Comparison of ENCODE assay signal across 8 cellular contexts in the genomic region with DNA sequence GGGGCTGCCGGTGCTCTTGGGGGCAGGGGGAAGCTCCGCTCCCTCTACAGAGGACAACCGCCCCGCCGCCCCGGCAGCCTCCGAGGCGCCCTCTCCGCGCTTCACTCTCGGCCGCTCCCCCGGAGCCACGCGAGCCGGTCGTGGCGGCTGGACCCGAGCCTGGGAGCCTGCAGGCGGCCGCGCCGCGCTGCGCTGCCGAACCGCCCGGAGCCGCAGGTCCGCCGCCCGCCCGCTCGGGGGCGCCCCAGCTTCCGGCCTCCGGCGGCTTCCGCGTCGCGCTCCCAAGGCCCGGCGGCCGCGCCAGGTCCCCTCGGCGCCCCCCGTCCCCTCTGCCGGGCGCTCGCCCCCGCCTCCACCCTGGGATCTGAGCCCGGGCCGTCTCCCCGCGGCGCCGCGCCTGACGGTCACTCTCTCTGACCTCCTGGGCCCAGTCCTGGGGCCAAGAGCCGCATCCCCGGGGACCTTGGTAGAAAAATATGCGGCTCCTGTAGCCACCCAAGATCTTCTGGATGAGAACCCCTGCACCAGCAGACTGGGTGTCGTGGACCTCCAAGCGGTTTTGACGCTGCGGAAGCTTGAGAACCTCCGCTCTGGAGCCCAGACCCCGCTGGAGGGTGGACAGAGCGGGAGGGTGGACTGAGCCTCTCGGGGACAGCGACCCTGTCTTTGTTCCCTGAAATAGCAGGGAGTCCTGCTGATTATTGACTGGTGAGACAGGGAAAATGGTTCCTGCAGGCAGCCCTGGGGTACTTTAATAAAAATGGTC. TPM values are rescaled to one million over a fixed set of nuclear protein-coding genes. Genes with fewer than 3 reads are reported as not detected.
DNase-seq lines count a peak whose midpoint lies in the region; ATAC-seq and TF ChIP-seq lines count a peak whose summit lies in the region.

No MANE protein-coding gene starts in this region.

- peaks cover 2% of the 10 kb centered on the region for H3K27me3 Mint-ChIP-seq in activated naive CD4-positive, alpha-beta T cell treated with anti-CD3 and anti-CD28 coated beads, Interleukin-2, amount 50 U/mL, for 24 hours

- H4K20me1 ChIP-seq in PC-9 (ENCODE audit: insufficient read depth): no peaks in the 10 kb centered on the region

- TSS peak; percentile 95 for BruUV-seq in PC-9 (replicated peaks; lab: Mats Ljungman, UMichigan)

- CTCF ChIA-PET in PC-9 (lab: Charles Lee): interaction anchor here (1.8 kb wide), 1 partner anchor 9 kb away, joined by 6 read pairs; no protein-coding TSS in a partner anchor

- H3K27ac Mint-ChIP-seq in activated naive CD4-positive, alpha-beta T cell treated with anti-CD3 and anti-CD28 coated beads, Interleukin-2, amount 50 U/mL, for 24 hours: no peak overlapping the region

- in situ Hi-C loops in GM13976 (cut with MboI; ENCODE audit: low sequenced_read_pairs, unreplicated experiment): loop anchor here (10.0 to 25.0 kb wide), 2 partner anchors 255 to 428 kb away; no protein-coding TSS in a partner anchor

- DNase-seq in GM13976 (ENCODE audit: low spot score) (peak; percentile 93), PC-9 (peak in 1 of 2 experiments; percentile 74), left ventricle myocardium inferior (peak; percentile 71), retinal pigment epithelial cell (ENCODE audit: low read depth) (no peak), NCI-H226 (no peak), inferior parietal cortex (ENCODE audit: extremely low spot score) (no peak)

- H3K27me3 ChIP-seq in PC-9 (ENCODE audit: insufficient read depth, low read depth) (no peaks in the 10 kb centered on the region), left ventricle myocardium inferior (ENCODE audit: low read depth) (no peaks in the 10 kb centered on the region)

- H3K9me3 ChIP-seq in PC-9 (ENCODE audit: insufficient read depth, low read depth) (no peaks in the 10 kb centered on the region), left ventricle myocardium inferior (replicated peaks) (no peaks in the 10 kb centered on the region)

- H3F3A ChIP-seq in PC-9 (ENCODE audit: insufficient read depth, low read depth): peaks cover 28% of the 10 kb centered on the region

- peak overlapping the region; percentile 13; the same call in 1 of the 2 replicates for H3K27ac ChIP-seq in PC-9
- peak overlapping the region; percentile 82 for H3K27ac ChIP-seq in left ventricle myocardium inferior (replicated peaks)

- POLR2A ChIA-PET in PC-9 (lab: Charles Lee; ENCODE audit: unreplicated experiment): interaction anchor here (0.5 kb wide), 1 partner anchor 35 kb away, joined by 4 read pairs; no protein-coding TSS in a partner anchor

- H3K4me1 ChIP-seq in PC-9 (replicated peaks; ENCODE audit: insufficient read depth) (peaks cover 43% of the 10 kb centered on the region), left ventricle myocardium inferior (peaks cover 25% of the 10 kb centered on the region)

- H2AFZ ChIP-seq in PC-9: peak overlapping the region; percentile 83

- peak overlapping the region; percentile 80 for H3K4me2 ChIP-seq in PC-9

- peak overlapping the region; percentile 56 for H3K4me3 ChIP-seq in PC-9
- H3K4me3 ChIP-seq in left ventricle myocardium inferior: peak overlapping the region; percentile 77
- peak overlapping the region; percentile 54 for H3K4me3 ChIP-seq in retinal pigment epithelial cell (ENCODE audit: low read length)

- peak; percentile 88 for TF ChIP-seq CTCF in GM13976 (IDR thresholded peaks at IDR 0.05; ENCODE audit: borderline replicate concordance, control extremely low read depth, extremely low read depth, insufficient read depth, missing control alignments)
- peak; percentile 4; the same call in 1 of the 2 replicates for TF ChIP-seq CTCF in PC-9 (conservative IDR thresholded peaks at IDR 0.05)
- peak; percentile 55 for TF ChIP-seq CTCF in left ventricle myocardium inferior (IDR thresholded peaks at IDR 0.05; ENCODE audit: borderline replicate concordance)
- TF ChIP-seq CTCF in retinal pigment epithelial cell (conservative IDR thresholded peaks at IDR 0.05; ENCODE audit: low read depth, low read length): peak; percentile 20

- peak overlapping the region; percentile 72 for H3K4me3 Mint-ChIP-seq in activated naive CD4-positive, alpha-beta T cell treated with anti-CD3 and anti-CD28 coated beads, Interleukin-2, amount 50 U/mL, for 24 hours

- H3K36me3 ChIP-seq in PC-9 (ENCODE audit: low read depth) (no peaks in the 10 kb centered on the region), left ventricle myocardium inferior (no peaks in the 10 kb centered on the region)

- peak; percentile 37 for ATAC-seq in HG02840 (IDR thresholded peaks at IDR 0.05; ENCODE audit: low FRiP score, unreplicated experiment)

- H3K36me3 Mint-ChIP-seq in activated naive CD4-positive, alpha-beta T cell treated with anti-CD3 and anti-CD28 coated beads, Interleukin-2, amount 50 U/mL, for 24 hours: peaks cover 2% of the 10 kb centered on the region

- no peaks in the 10 kb centered on the region for H3K79me2 ChIP-seq in PC-9 (ENCODE audit: low read depth)

- H3K9me2 ChIP-seq in PC-9 (ENCODE audit: insufficient read depth): no peaks in the 10 kb centered on the region

- intact Hi-C loops in PC-9 (cut with micrococcal nuclease; ENCODE audit: unreplicated experiment) (no loop called here), left ventricle myocardium inferior (cut with micrococcal nuclease) (no loop called here)

- peaks cover 20% of the 10 kb centered on the region for H3K4me1 Mint-ChIP-seq in activated naive CD4-positive, alpha-beta T cell treated with anti-CD3 and anti-CD28 coated beads, Interleukin-2, amount 50 U/mL, for 24 hours

- no peaks in the 10 kb centered on the region for H3K9me3 Mint-ChIP-seq in activated naive CD4-positive, alpha-beta T cell treated with anti-CD3 and anti-CD28 coated beads, Interleukin-2, amount 50 U/mL, for 24 hours

RNA-seq across cellular contexts. Expression of a gene that starts 44.3 kb away (rescaled TPM):
- 27.3 and 31.4 TPM in 2 replicates for total RNA-seq in PC-9 (2021)
- 14.5 TPM for total RNA-seq in left ventricle myocardium inferior

Comparison
In these comparisons a context has a peak if more than half of its experiments do, and no peak if none do; other contexts are left out.
1. DNase-seq: peak in GM13976 (single experiment) and left ventricle myocardium inferior (single experiment); none in retinal pigment epithelial cell (single experiment), NCI-H226 (single experiment) and inferior parietal cortex (single experiment).
2. CTCF ChIP-seq: peak in every context shown above with its lines; median percentile 88 in GM13976; 55 in left ventricle myocardium inferior; 20 in retinal pigment epithelial cell; 4 in PC-9.
3. Peak in every context shown above with its lines, with median percentiles within 50 percentile points of each other: H3K4me3 ChIP-seq.